Comparison of ENCODE assay signal across 16 cellular contexts in the genomic region with DNA sequence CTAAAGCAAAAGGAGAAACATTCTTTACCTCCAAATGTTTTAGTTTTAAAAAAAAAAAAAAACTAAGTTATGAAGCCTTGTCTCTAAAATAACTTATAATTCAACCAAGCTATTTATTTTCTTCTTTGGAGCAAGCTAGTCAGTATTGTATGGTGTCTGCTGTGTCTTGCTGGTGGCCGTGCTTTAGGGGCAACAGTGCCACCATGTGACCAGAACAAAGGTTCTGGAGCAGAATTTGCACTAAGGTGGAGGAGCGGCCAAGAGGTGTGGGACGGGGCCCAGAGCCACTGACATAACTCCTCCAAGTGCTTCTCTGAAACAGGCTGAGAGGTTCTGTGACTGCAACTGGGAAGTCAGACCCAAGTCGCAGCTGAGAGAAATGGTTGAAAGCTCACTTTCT. TPM values are rescaled to one million over a fixed set of nuclear protein-coding genes. Genes with fewer than 3 reads are reported as not detected.
DNase-seq lines count a peak whose midpoint lies in the region; FAIRE-seq and TF ChIP-seq lines count a peak whose summit lies in the region.
"Had no signal": no experiment of that assay in that cellular context is flagged by ENCODE, and none has a peak within 500 bp of the region (broad histone marks: within the 10 kb centered on the region; RNA-seq: fewer than 3 reads in every experiment).

No MANE protein-coding gene starts in this region.

- H3K27me3 ChIP-seq in breast epithelium: no peaks in the 10 kb centered on the region
- H3K27me3 ChIP-seq in brain microvascular endothelial cell (replicated peaks): no peaks in the 10 kb centered on the region
- H3K27me3 ChIP-seq: sigmoid colon had no signal

- no peak for TF ChIP-seq POLR2A in breast epithelium (IDR thresholded peaks at IDR 0.05)

- FAIRE-seq in HTR-8/SVneo (lab: Jason Lieb, UNC): no peak
- FAIRE-seq: endometrium had no signal

- no TSS peak for BruUV-seq in MCF 10A (replicated peaks; lab: Mats Ljungman, UMichigan)

- POLR2A ChIA-PET in MCF 10A (lab: Yijun Ruan, JAX): interaction anchor here (0.5 to 0.7 kb wide), 2 partner anchors 1061 to 1419 kb away, joined by 3 to 5 read pairs; no protein-coding TSS in a partner anchor

- no peaks in the 10 kb centered on the region for H3K9me3 ChIP-seq in breast epithelium
- H3K9me3 ChIP-seq: sigmoid colon had no signal

- DNase-seq in MCF 10A (ENCODE audit: unreplicated experiment) (peak; percentile 1), breast epithelium (ENCODE audit: low spot score in 2 of 2) (no peak), HuH-7 (ENCODE audit: low spot score) (peak; percentile 42), brain microvascular endothelial cell (no peak), progenitor cell of endocrine pancreas (ENCODE audit: low spot score, unreplicated experiment) (no peak), HTR-8/SVneo (ENCODE audit: insufficient read length, low spot score) (no peak), A172 (ENCODE audit: low spot score) (no peak)
- no peak for DNase-seq in activated CD4-positive, CD25-positive, alpha-beta regulatory T cell treated with anti-CD3 and anti-CD28 coated beads, Interleukin-2, amount 50 U/mL, for 72 hours
- DNase-seq: activated B cell treated with CpG ODN at 0.5 μM for 24 hours, HCEC 1CT, left colon, NCI-H1092 treated with DMSO at 0.1 percent for 48 hours, NCI-H510A, sigmoid colon had no signal

- H3K27me3 Mint-ChIP-seq in MCF 10A (ENCODE audit: insufficient read depth, unreplicated experiment) (no peaks in the 10 kb centered on the region), progenitor cell of endocrine pancreas (no peaks in the 10 kb centered on the region)
- H3K27me3 Mint-ChIP-seq: activated B cell treated with CpG ODN at 0.5 μM for 24 hours had no signal

- no peak overlapping the region for H3K4me3 ChIP-seq in breast epithelium
- H3K4me3 ChIP-seq in brain microvascular endothelial cell (ENCODE audit: low read depth, low read length): no peak overlapping the region
- H3K4me3 ChIP-seq: sigmoid colon had no signal

- in situ Hi-C loops in brain microvascular endothelial cell (cut with HindIII; ENCODE audit: low pct_ligation_motif_present, low sequenced_read_pairs): no loop called here

- H3K27ac Mint-ChIP-seq in MCF 10A (ENCODE audit: low read depth, unreplicated experiment) (no peak overlapping the region), progenitor cell of endocrine pancreas (no peak overlapping the region)
- H3K27ac Mint-ChIP-seq: activated T-helper 1 cell treated with anti-CD3 and anti-CD28 coated beads, Interleukin-12 subunit alpha, Interleukin-12 subunit beta, Interleukin-2, Interleukin-4 antibody, amounts not matched to agents 30 ng/mL and 10 ng/mL and 1 ng/mL, durations not matched to agents 14 hours and 24 hours and 36 hours had no signal

- CTCF ChIA-PET in MCF 10A (lab: Yijun Ruan, JAX): interaction anchor here (0.6 to 1.3 kb wide), 5 partner anchors 89 to 1387 kb away, joined by 3 to 5 read pairs (median 4); no protein-coding TSS in a partner anchor

- H3K27ac ChIP-seq in breast epithelium (no peak overlapping the region), brain microvascular endothelial cell (no peak overlapping the region)
- H3K27ac ChIP-seq: sigmoid colon had no signal

- H3K4me1 ChIP-seq in breast epithelium: peaks cover 0 to 8% of the 10 kb centered on the region in 2 donors

- H3K4me1 Mint-ChIP-seq in MCF 10A (ENCODE audit: insufficient read depth, unreplicated experiment) (peaks cover 15% of the 10 kb centered on the region), progenitor cell of endocrine pancreas (ENCODE audit: low read depth) (peaks cover 4% of the 10 kb centered on the region)

- intact Hi-C loops in MCF 10A (cut with micrococcal nuclease): loop anchor here (5.0 to 10.0 kb wide), 2 partner anchors 98 to 835 kb away; a partner anchor contains a TSS
- intact Hi-C loops in breast epithelium (cut with DNase I; ENCODE audit: low total_unique reads): loop anchor here (10.0 kb wide), 1 partner anchor 175 kb away; no protein-coding TSS in a partner anchor

- peaks cover 75% of the 10 kb centered on the region for H3K36me3 Mint-ChIP-seq in MCF 10A (ENCODE audit: insufficient read depth, unreplicated experiment)
- peaks cover 18% of the 10 kb centered on the region for H3K36me3 Mint-ChIP-seq in progenitor cell of endocrine pancreas (ENCODE audit: insufficient read depth)

- H3K4me3 Mint-ChIP-seq in MCF 10A (ENCODE audit: unreplicated experiment) (no peak overlapping the region), progenitor cell of endocrine pancreas (ENCODE audit: low read depth) (no peak overlapping the region)
- H3K4me3 Mint-ChIP-seq: activated B cell treated with CpG ODN at 0.5 μM for 24 hours; activated T-helper 1 cell treated with anti-CD3 and anti-CD28 coated beads, Interleukin-12 subunit alpha, Interleukin-12 subunit beta, Interleukin-2, Interleukin-4 antibody, amounts not matched to agents 30 ng/mL and 10 ng/mL and 1 ng/mL, durations not matched to agents 14 hours and 24 hours and 36 hours had no signal

- peaks cover under 1% of the 10 kb centered on the region for H3K36me3 ChIP-seq in breast epithelium
- peaks cover 60% of the 10 kb centered on the region for H3K36me3 ChIP-seq in brain microvascular endothelial cell (replicated peaks)

- TF ChIP-seq CTCF in MCF 10A (IDR thresholded peaks at IDR 0.05; ENCODE audit: unreplicated experiment) (no peak), breast epithelium (IDR thresholded peaks at IDR 0.05) (no peak), brain microvascular endothelial cell (IDR thresholded peaks at IDR 0.05; ENCODE audit: low read depth, low read length, missing control alignments) (peak; percentile 22), progenitor cell of endocrine pancreas (IDR thresholded peaks at IDR 0.05; ENCODE audit: unreplicated experiment) (peak; percentile 17)

- H3K9me3 Mint-ChIP-seq in MCF 10A (ENCODE audit: unreplicated experiment): no peaks in the 10 kb centered on the region
- H3K9me3 Mint-ChIP-seq in progenitor cell of endocrine pancreas (ENCODE audit: low read depth): no peaks in the 10 kb centered on the region
- H3K9me3 Mint-ChIP-seq: activated B cell treated with CpG ODN at 0.5 μM for 24 hours; activated T-helper 1 cell treated with anti-CD3 and anti-CD28 coated beads, Interleukin-12 subunit alpha, Interleukin-12 subunit beta, Interleukin-2, Interleukin-4 antibody, amounts not matched to agents 30 ng/mL and 10 ng/mL and 1 ng/mL, durations not matched to agents 14 hours and 24 hours and 36 hours had no signal

RNA-seq across cellular contexts. Expression of a gene that starts 4.5 kb away (rescaled TPM):
- total RNA-seq in MCF 10A (2022) (14.3 and 15.2 TPM in 2 replicates), breast epithelium (1 to 10 TPM; 7.0 to 8.5 (median 8.0) TPM), progenitor cell of endocrine pancreas (3.6 and 3.7 TPM in 2 replicates)
- total RNA-seq in A172 (2014; rRNA removed; shearing (Covaris generic)): 9.1 and 9.3 TPM in 2 replicates

RNA-seq across cellular contexts. Expression of a gene that starts 41.4 kb away (rescaled TPM):
- total RNA-seq in MCF 10A (2022) (73.4 and 85.4 TPM in 2 replicates), breast epithelium (10 to 100 TPM; 49.8 to 62.9 (median 60.2) TPM), progenitor cell of endocrine pancreas (74.5 and 87.6 TPM in 2 replicates)
- 65.9 and 86.6 TPM in 2 replicates for total RNA-seq in A172 (2014; rRNA removed; shearing (Covaris generic))

RNA-seq across cellular contexts. Expression of a gene that starts 42.8 kb away (rescaled TPM):
- total RNA-seq in MCF 10A (2022) (115 and 125 TPM in 2 replicates), breast epithelium (100 to 1,000 TPM; 220 to 328 (median 227) TPM), progenitor cell of endocrine pancreas (57.4 and 69.7 TPM in 2 replicates)
- total RNA-seq in A172 (2014; rRNA removed; shearing (Covaris generic)): 112 and 137 TPM in 2 replicates

Comparison
In these comparisons a context has a peak if more than half of its experiments do, and no peak if none do; other contexts are left out.
1. DNase-seq: peak in MCF 10A (single experiment) and HuH-7 (single experiment); none in breast epithelium (0 of 2), brain microvascular endothelial cell (single experiment), progenitor cell of endocrine pancreas (single experiment), activated CD4-positive, CD25-positive, alpha-beta regulatory T cell treated with anti-CD3 and anti-CD28 coated beads, Interleukin-2, amount 50 U/mL, for 72 hours (single experiment), HTR-8/SVneo (single experiment) and A172 (single experiment).
2. CTCF ChIP-seq: peak in brain microvascular endothelial cell (single experiment) and progenitor cell of endocrine pancreas (single experiment); none in MCF 10A (single experiment) and breast epithelium (0 of 3).